In the genomic region with DNA sequence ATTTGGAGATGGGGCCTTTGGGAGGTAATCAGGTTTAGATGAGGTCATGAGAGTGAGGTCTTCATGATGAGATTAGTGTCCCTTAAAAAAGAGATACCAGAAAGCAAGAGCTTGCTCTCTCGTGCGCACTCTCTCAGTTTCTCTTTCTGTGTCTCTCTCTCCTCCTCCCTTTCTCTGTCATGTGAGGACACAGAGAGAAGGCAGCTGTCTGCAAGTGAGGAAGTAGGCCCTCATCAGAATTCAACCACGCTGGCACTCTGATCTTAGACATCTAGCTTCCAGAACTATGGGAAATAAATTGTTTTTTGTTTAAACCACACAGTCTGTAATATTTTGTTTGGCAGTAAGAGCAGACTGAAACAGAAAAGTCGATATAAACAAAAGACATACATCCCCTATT, we compare ENCODE assay signal across 12 cellular contexts.
DNase-seq lines count a peak whose midpoint lies in the region; ATAC-seq, FAIRE-seq and TF ChIP-seq lines count a peak whose summit lies in the region.
"Had no signal": no experiment of that assay in that cellular context is flagged by ENCODE, and none has a peak within 500 bp of the region (broad histone marks: within the 10 kb centered on the region; RNA-seq: fewer than 3 reads in every experiment).

No MANE protein-coding gene starts in this region.

- ATAC-seq in GM21367 (IDR thresholded peaks at IDR 0.05; ENCODE audit: unreplicated experiment) (peak; percentile 96), HG03139 (IDR thresholded peaks at IDR 0.05; ENCODE audit: unreplicated experiment) (peak; percentile 91)

- TF ChIP-seq POLR2A in GM12891 (IDR thresholded peaks at IDR 0.05; ENCODE audit: low read depth, low read length): no peak

- no peaks in the 10 kb centered on the region for H3K27me3 Mint-ChIP-seq in chondrocyte (ENCODE audit: low read depth)

- DNase-seq in GM12891 (ENCODE audit: insufficient read length, low spot score): peak; percentile 5
- DNase-seq in chondrocyte (ENCODE audit: low spot score): no peak
- DNase-seq in germinal center (ENCODE audit: low spot score): no peak
- DNase-seq in NCI-H510A treated with DMSO at 0.1 percent for 48 hours (lab: John Stamatoyannopoulos, UW): no peak
- no peak for DNase-seq in COLO829 (ENCODE audit: low spot score)
- no peak for DNase-seq in GOT3 (lab: John Stamatoyannopoulos, UW)
- DNase-seq: activated naive CD4-positive, alpha-beta T cell treated with Interleukin-2 at 50 U/mL for 16 hours; foreskin melanocyte; occipital lobe had no signal

- H3K27ac Mint-ChIP-seq in chondrocyte (ENCODE audit: unreplicated experiment): peak overlapping the region; percentile 80

- H3K9me3 Mint-ChIP-seq in chondrocyte (ENCODE audit: low read depth): no peaks in the 10 kb centered on the region
- H3K9me3 Mint-ChIP-seq: CD14-positive monocyte had no signal

- no peak for TF ChIP-seq CTCF in chondrocyte (IDR thresholded peaks at IDR 0.05)

- H3K4me1 Mint-ChIP-seq in chondrocyte (ENCODE audit: low read depth): peaks cover 6% of the 10 kb centered on the region

- peak; percentile 75 for FAIRE-seq in GM12891 (lab: Jason Lieb, UNC)

- H3K36me3 Mint-ChIP-seq in chondrocyte (ENCODE audit: low read depth): no peaks in the 10 kb centered on the region
- H3K36me3 Mint-ChIP-seq: CD14-positive monocyte had no signal

- no peak overlapping the region for H3K4me3 Mint-ChIP-seq in chondrocyte (ENCODE audit: unreplicated experiment)

TF ChIP-seq in GM12891, 5 proteins besides CTCF, POLR2A, EP300 and RAD21:
- no peak for TF ChIP-seq PAX5 (IDR thresholded peaks at IDR 0.05; ENCODE audit: insufficient read depth, low read length, severe bottlenecking)
- TF ChIP-seq POU2F2 (IDR thresholded peaks at IDR 0.05; ENCODE audit: low read depth, low read length): no peak
- peak; percentile 76 for TF ChIP-seq SPI1 (IDR thresholded peaks at IDR 0.05; ENCODE audit: low read depth, low read length)
- TF ChIP-seq POLR2AphosphoS5 (IDR thresholded peaks at IDR 0.05; ENCODE audit: low read depth, low read length): no peak
- 0 out of 2 replicates have a peak, but pooled peaks have one; percentile 38 for TF ChIP-seq TAF1 (IDR thresholded peaks at IDR 0.05; ENCODE audit: low read depth, low read length)
